In the genomic region with DNA sequence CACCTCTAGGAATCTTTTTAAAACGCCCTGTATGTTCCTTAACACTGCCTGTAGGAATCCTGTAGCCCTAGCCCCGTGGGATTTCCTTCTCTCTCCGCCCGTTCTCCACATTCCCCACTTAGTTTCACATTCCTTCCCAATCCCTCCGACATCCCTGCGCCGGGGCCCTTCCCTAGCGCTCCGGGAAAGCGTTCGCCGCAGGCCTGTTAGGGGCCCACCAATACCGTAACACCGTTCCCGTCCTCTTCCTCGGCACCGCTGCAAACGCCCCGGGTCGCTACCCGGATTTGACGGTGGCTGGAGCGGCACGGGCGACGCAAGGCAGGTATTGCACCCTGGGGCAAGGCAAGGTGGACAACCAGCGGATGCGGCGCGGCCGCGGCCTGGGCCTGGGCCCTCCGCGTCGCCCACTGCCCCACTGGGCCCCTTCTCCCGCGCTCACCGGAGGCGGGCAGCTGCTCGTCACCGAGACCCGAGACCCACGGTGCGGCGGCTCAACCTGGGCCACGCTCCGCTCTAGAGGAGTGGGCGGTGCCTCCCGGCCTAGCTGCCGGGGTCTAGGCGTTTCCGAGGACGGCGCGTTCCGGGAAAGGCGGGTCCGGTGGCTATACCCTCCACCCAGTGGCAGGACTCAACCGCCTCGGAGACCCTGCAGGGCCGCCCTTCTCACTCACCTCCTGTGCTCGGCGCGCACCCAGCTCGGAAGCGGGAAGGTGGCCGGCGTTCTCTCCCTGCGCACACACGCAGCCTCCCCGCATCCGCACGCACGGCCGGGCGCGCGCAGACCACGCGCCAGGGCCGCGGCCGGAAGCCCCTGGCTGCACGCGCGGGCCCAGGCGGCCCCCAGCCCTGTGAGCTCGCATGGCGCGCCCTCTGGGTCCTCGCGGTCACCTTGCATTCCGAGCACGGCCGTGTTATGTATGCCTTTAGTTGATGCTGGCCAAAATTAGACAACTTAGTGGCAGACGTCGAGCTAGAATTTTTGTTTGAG, we compare ENCODE assay signal across 7 cellular contexts. TPM values are rescaled to one million over a fixed set of nuclear protein-coding genes. Genes with fewer than 3 reads are reported as not detected.
DNase-seq lines count a peak whose midpoint lies in the region; ATAC-seq and TF ChIP-seq lines count a peak whose summit lies in the region.

B3GALNT1 (minus strand) TSS at position 789 of the 991 bp plus-strand sequence. CDS start 18,595 bp downstream, outside the sequence.

- ATAC-seq in GM21786 (IDR thresholded peaks at IDR 0.05; ENCODE audit: unreplicated experiment) = peak; percentile 67

- H3K9me3 Mint-ChIP-seq in activated CD4-positive, alpha-beta memory T cell treated with anti-CD3 and anti-CD28 coated beads for 36 hours = no peaks in the 10 kb centered on the region
- H3K9me3 Mint-ChIP-seq in stimulated activated naive CD8-positive, alpha-beta T cell treated with anti-CD3 and anti-CD28 coated beads, Interleukin-15, Interleukin-2, amounts not matched to agents 100 ng/mL and 50 ng/mL, for 24 hours = no peaks in the 10 kb centered on the region

- H3K36me3 Mint-ChIP-seq in activated CD4-positive, alpha-beta memory T cell treated with anti-CD3 and anti-CD28 coated beads for 36 hours = no peaks in the 10 kb centered on the region
- no peaks in the 10 kb centered on the region for H3K36me3 Mint-ChIP-seq in stimulated activated naive CD8-positive, alpha-beta T cell treated with anti-CD3 and anti-CD28 coated beads, Interleukin-15, Interleukin-2, amounts not matched to agents 100 ng/mL and 50 ng/mL, for 24 hours (ENCODE audit: low read depth)

- H3K4me1 ChIP-seq in mononuclear cell (ENCODE audit: insufficient read depth, low read length) = peaks cover 16% of the 10 kb centered on the region

- H3K4me3 ChIP-seq in GM12865 (ENCODE audit: low read depth, low read length) (peak within 1 kb of the TSS; percentile 45), epithelial cell of proximal tubule (ENCODE audit: low read depth, low read length) (peak within 1 kb of the TSS; percentile 76), mononuclear cell (ENCODE audit: low read length) (peak within 1 kb of the TSS; percentile 48)

- CTCF ChIA-PET in activated CD4-positive, alpha-beta memory T cell treated with anti-CD3 and anti-CD28 coated beads for 36 hours (lab: Charles Lee) = no interaction called here

- no peaks in the 10 kb centered on the region for H3K27me3 ChIP-seq in mononuclear cell (ENCODE audit: insufficient read depth, low read length)

- peak; percentile 26 for DNase-seq in GM12865 (ENCODE audit: low read depth)
- DNase-seq in Kasumi-1 (lab: John Stamatoyannopoulos, UW) = peak; percentile 13 to 14
- DNase-seq in activated CD4-positive, alpha-beta memory T cell treated with anti-CD3 and anti-CD28 coated beads for 36 hours = peak; percentile 27
- no peak for DNase-seq in epithelial cell of proximal tubule (ENCODE audit: low read depth)

- peak within 1 kb of the TSS; percentile 52 for H3K4me3 Mint-ChIP-seq in activated CD4-positive, alpha-beta memory T cell treated with anti-CD3 and anti-CD28 coated beads for 36 hours
- H3K4me3 Mint-ChIP-seq in stimulated activated naive CD8-positive, alpha-beta T cell treated with anti-CD3 and anti-CD28 coated beads, Interleukin-15, Interleukin-2, amounts not matched to agents 100 ng/mL and 50 ng/mL, for 24 hours = peak within 1 kb of the TSS; percentile 81

- TF ChIP-seq CTCF in GM12865 (IDR thresholded peaks at IDR 0.05; ENCODE audit: insufficient read depth, low read depth, low read length, missing control alignments) (no peak), epithelial cell of proximal tubule (conservative IDR thresholded peaks at IDR 0.05; ENCODE audit: low read depth, low read length) (peak; percentile 4)

- intact Hi-C loops in activated CD4-positive, alpha-beta memory T cell treated with anti-CD3 and anti-CD28 coated beads for 36 hours (cut with micrococcal nuclease) = no loop called here

- H3K27ac Mint-ChIP-seq in activated CD4-positive, alpha-beta memory T cell treated with anti-CD3 and anti-CD28 coated beads for 36 hours = no peak within 1 kb of the TSS
- no peak within 1 kb of the TSS for H3K27ac Mint-ChIP-seq in stimulated activated naive CD8-positive, alpha-beta T cell treated with anti-CD3 and anti-CD28 coated beads, Interleukin-15, Interleukin-2, amounts not matched to agents 100 ng/mL and 50 ng/mL, for 24 hours

- POLR2A ChIA-PET in activated CD4-positive, alpha-beta memory T cell treated with anti-CD3 and anti-CD28 coated beads for 36 hours (lab: Charles Lee) = interaction anchor here (0.6 kb wide), 1 partner anchor 123 kb away, joined by 3 read pairs; no protein-coding TSS in a partner anchor

- H3K4me1 Mint-ChIP-seq in activated CD4-positive, alpha-beta memory T cell treated with anti-CD3 and anti-CD28 coated beads for 36 hours (ENCODE audit: low read depth) = peaks cover 3% of the 10 kb centered on the region
- H3K4me1 Mint-ChIP-seq in stimulated activated naive CD8-positive, alpha-beta T cell treated with anti-CD3 and anti-CD28 coated beads, Interleukin-15, Interleukin-2, amounts not matched to agents 100 ng/mL and 50 ng/mL, for 24 hours (ENCODE audit: low read depth) = peaks cover 13% of the 10 kb centered on the region

- peaks cover 27% of the 10 kb centered on the region for H3K27me3 Mint-ChIP-seq in activated CD4-positive, alpha-beta memory T cell treated with anti-CD3 and anti-CD28 coated beads for 36 hours
- peaks cover 24% of the 10 kb centered on the region for H3K27me3 Mint-ChIP-seq in stimulated activated naive CD8-positive, alpha-beta T cell treated with anti-CD3 and anti-CD28 coated beads, Interleukin-15, Interleukin-2, amounts not matched to agents 100 ng/mL and 50 ng/mL, for 24 hours

- H3K9me3 ChIP-seq in mononuclear cell (ENCODE audit: low read depth, low read length) = no peaks in the 10 kb centered on the region

RNA-seq across cellular contexts. Expression of gene B3GALNT1, which starts in this region (rescaled TPM):
- 1 to 10 TPM in 1 of 2 experiments, under 1 TPM in 1; 0.56 to 1.6 TPM for total RNA-seq in activated CD4-positive, alpha-beta memory T cell treated with anti-CD3 and anti-CD28 coated beads for 36 hours
- 17.1 and 34.7 TPM in 2 replicates for total RNA-seq in epithelial cell of proximal tubule
- 0.42 TPM for total RNA-seq in mononuclear cell
